ENCODE assay signal across 8 cellular contexts in the genomic region with DNA sequence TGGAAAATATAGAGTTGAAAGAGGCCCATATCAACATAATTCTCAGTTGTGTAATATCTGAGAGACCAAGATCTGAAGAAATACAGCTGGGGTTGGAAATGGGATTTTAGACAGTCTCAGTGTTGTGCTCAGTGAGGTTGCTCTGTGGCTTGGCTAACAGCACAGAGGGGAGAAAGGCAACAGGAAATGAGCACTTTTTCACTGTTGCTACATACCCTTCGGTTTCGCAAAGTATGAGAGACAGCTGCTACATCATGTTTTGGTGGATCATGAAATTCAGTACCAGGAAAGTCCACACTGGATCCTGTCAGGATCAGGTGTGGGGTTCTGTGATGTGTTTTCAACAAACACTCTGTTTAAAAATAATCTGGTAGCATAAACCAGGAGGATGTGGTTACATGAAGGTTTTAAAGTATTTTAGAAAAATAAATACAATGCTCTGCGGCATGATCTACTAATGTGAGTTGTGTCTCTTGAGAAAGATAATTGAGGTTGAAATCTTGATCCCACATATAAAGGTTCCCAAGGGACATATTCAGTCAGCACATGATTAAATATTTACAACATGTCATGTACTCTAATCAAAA. TPM values are rescaled to one million over a fixed set of nuclear protein-coding genes. Genes with fewer than 3 reads are reported as not detected.
DNase-seq lines count a peak whose midpoint lies in the region; ATAC-seq and TF ChIP-seq lines count a peak whose summit lies in the region.

No MANE protein-coding gene starts in this region.

- peaks cover 4% of the 10 kb centered on the region for H3K4me1 Mint-ChIP-seq in type B pancreatic cell (ENCODE audit: unreplicated experiment)

- intact Hi-C loops in Right ventricle myocardium inferior (cut with DNase I): no loop called here
- intact Hi-C loops in cardiac septum (cut with DNase I): loop anchor here (10.0 kb wide), 1 partner anchor 204 kb away; no protein-coding TSS in a partner anchor

- no peak overlapping the region for H3K27ac Mint-ChIP-seq in type B pancreatic cell

- H3K27me3 Mint-ChIP-seq in type B pancreatic cell: peaks cover 33% of the 10 kb centered on the region

- no peak overlapping the region for H3K4me3 Mint-ChIP-seq in type B pancreatic cell

- H3K9me3 Mint-ChIP-seq in type B pancreatic cell: no peaks in the 10 kb centered on the region

- DNase-seq in Right ventricle myocardium inferior (ENCODE audit: missing footprints): no peak
- DNase-seq in cardiac septum (ENCODE audit: low spot score): no peak
- peak; percentile 82 for DNase-seq in SIG-M5 (lab: John Stamatoyannopoulos, UW)
- DNase-seq in left lobe of liver (ENCODE audit: low spot score): no peak
- DNase-seq in C1 segment of cervical spinal cord (lab: John Stamatoyannopoulos, UW): no peak
- no peak for DNase-seq in NCI-H524 (lab: John Stamatoyannopoulos, UW)
- DNase-seq in type B pancreatic cell (ENCODE audit: extremely low spot score, unreplicated experiment): no peak

- no peak for TF ChIP-seq CTCF in type B pancreatic cell (conservative IDR thresholded peaks at IDR 0.05)

- ATAC-seq in Right ventricle myocardium inferior: peak; percentile 96
- peak; percentile 90 for ATAC-seq in HG02981 (IDR thresholded peaks at IDR 0.05; ENCODE audit: unreplicated experiment)
- ATAC-seq in left lobe of liver: peak; percentile 49

- H3K36me3 Mint-ChIP-seq in type B pancreatic cell: no peaks in the 10 kb centered on the region

RNA-seq across cellular contexts. Expression of gene GPR88, which starts 6.9 kb away (rescaled TPM):
- total RNA-seq in Right ventricle myocardium inferior (not detected), cardiac septum (0.13 TPM), left lobe of liver (1.3 TPM), type B pancreatic cell (ENCODE audit: low replicate concordance) (0.17 TPM in 1 of 2 replicates, not detected in the other)
